In the genomic region with DNA sequence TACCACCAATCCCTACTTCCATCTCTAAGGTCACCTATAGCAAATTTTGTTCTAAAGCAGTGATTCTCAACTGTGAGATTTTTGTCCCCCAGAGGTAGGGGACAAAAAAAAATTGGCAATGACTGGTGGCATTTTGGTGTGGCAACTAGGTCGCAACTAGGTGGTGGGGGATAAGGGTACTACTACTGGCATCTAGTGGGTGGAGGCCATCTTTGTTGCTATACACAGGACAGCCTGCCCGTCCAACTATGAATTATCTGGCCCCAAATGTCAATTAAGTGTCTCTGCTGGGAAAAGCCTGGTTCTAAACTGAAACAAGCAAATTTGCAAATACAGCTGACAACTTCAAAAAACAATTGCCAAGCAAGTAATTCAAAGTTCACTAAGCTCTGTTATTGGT, we compare ENCODE assay signal across 8 cellular contexts.
DNase-seq lines count a peak whose midpoint lies in the region; ATAC-seq and TF ChIP-seq lines count a peak whose summit lies in the region.

No MANE protein-coding gene starts in this region.

- peak overlapping the region; percentile 90 for H3K4me3 ChIP-seq in WI38 (ENCODE audit: low read depth, low read length)
- H3K4me3 ChIP-seq in iPS-15b (ENCODE audit: low read depth, low read length), result peak overlapping the region; percentile 92
- H3K4me3 ChIP-seq in subcutaneous abdominal adipose tissue (ENCODE audit: low read depth in 1 of 5, low read length in 5 of 5), result peak overlapping the region; percentile 88 to 97 (median 94)

- H3K9ac ChIP-seq in iPS-15b (ENCODE audit: low read depth, low read length) (no peak overlapping the region), subcutaneous abdominal adipose tissue (ENCODE audit: low read length in 5 of 5) (peak overlapping the region in 4 of 5 donors; percentile 14 to 98 (median 87))

- H3K27me3 ChIP-seq in iPS-15b (ENCODE audit: control insufficient read depth, insufficient read depth, low read length), result no peaks in the 10 kb centered on the region
- H3K27me3 ChIP-seq in subcutaneous abdominal adipose tissue (ENCODE audit: control insufficient read depth in 5 of 5, insufficient read depth in 4 of 5, low read length in 5 of 5), result no peaks in the 10 kb centered on the region

- ATAC-seq in GM21381 (IDR thresholded peaks at IDR 0.05; ENCODE audit: unreplicated experiment), result no peak

- peak overlapping the region; percentile 90 for H3K4me3 Mint-ChIP-seq in activated T-cell treated with anti-CD3 and anti-CD28 coated beads, Interleukin-2, amount 50 U/mL, for 24 hours

- no peaks in the 10 kb centered on the region for H3K9me3 ChIP-seq in iPS-15b (ENCODE audit: control insufficient read depth, insufficient read depth, low read length)
- H3K9me3 ChIP-seq in subcutaneous abdominal adipose tissue (ENCODE audit: control insufficient read depth in 5 of 5, low read length in 5 of 5), result no peaks in the 10 kb centered on the region

- H3K9me3 Mint-ChIP-seq in activated T-cell treated with anti-CD3 and anti-CD28 coated beads, Interleukin-2, amount 50 U/mL, for 24 hours, result no peaks in the 10 kb centered on the region

- no peak overlapping the region for H3K27ac Mint-ChIP-seq in activated T-cell treated with anti-CD3 and anti-CD28 coated beads, Interleukin-2, amount 50 U/mL, for 24 hours

- H3K4me1 ChIP-seq in iPS-15b (ENCODE audit: control insufficient read depth, insufficient read depth, low read length), result peaks cover 7% of the 10 kb centered on the region
- peaks cover 12 to 47% (median 44%) of the 10 kb centered on the region in 5 donors for H3K4me1 ChIP-seq in subcutaneous abdominal adipose tissue (ENCODE audit: control insufficient read depth in 5 of 5, insufficient read depth in 5 of 5, low read length in 5 of 5)

- H3K36me3 ChIP-seq in iPS-15b (ENCODE audit: control insufficient read depth, insufficient read depth, low read length) (no peaks in the 10 kb centered on the region), subcutaneous abdominal adipose tissue (ENCODE audit: control insufficient read depth in 5 of 5, insufficient read depth in 5 of 5, low read length in 5 of 5) (peaks cover 0 to 18% (median 12%) of the 10 kb centered on the region in 5 donors)

- H3K36me3 Mint-ChIP-seq in activated T-cell treated with anti-CD3 and anti-CD28 coated beads, Interleukin-2, amount 50 U/mL, for 24 hours (ENCODE audit: low read depth), result peaks cover 24% of the 10 kb centered on the region

- no peak for DNase-seq in activated T-cell treated with anti-CD3 and anti-CD28 coated beads, Interleukin-2, amount 50 U/mL, for 24 hours
- no peak for DNase-seq in activated T-cell treated with anti-CD3 and anti-CD28 coated beads, Interleukin-2, amount 50 U/mL, for 1 hour
- DNase-seq in epidermal melanocyte (ENCODE audit: insufficient read length, low spot score) (no peak), HCEC 1CT (no peak)

- H3K4me1 Mint-ChIP-seq in activated T-cell treated with anti-CD3 and anti-CD28 coated beads, Interleukin-2, amount 50 U/mL, for 24 hours (ENCODE audit: low read depth), result peaks cover 41% of the 10 kb centered on the region

- TF ChIP-seq CTCF in WI38 (IDR thresholded peaks at IDR 0.05; ENCODE audit: low read depth, low read length), result no peak

- peak overlapping the region; percentile 94 for H3K27ac ChIP-seq in subcutaneous abdominal adipose tissue (ENCODE audit: low read depth, low read length)

- H3K27me3 Mint-ChIP-seq in activated T-cell treated with anti-CD3 and anti-CD28 coated beads, Interleukin-2, amount 50 U/mL, for 24 hours, result no peaks in the 10 kb centered on the region
